23 cellular contexts compared by ENCODE assay signal in genomic region chr5:80712914-80713313, GRCh38.
"Had no signal": no experiment of that assay in that cellular context is flagged by ENCODE, and none has a peak within 500 bp of the region (broad histone marks: within the 10 kb centered on the region; RNA-seq: fewer than 3 reads in every experiment).

No MANE protein-coding gene starts in this region.

- DNase-seq: cortex of kidney; dorsolateral prefrontal cortex; effector CD4-positive, alpha-beta T cell; foreskin fibroblast; heart left ventricle; kidney; mesenchymal stem cell; mucosa of descending colon; naive B cell; spleen; stimulated activated CD4-positive, alpha-beta T cell treated with anti-CD3 and anti-CD28 coated beads, Interleukin-2, amount 100 ng/mL, for 48 hours; stimulated activated naive B cell treated with anti-CD40 and anti-IgM and Interleukin-4, amounts not matched to agents 10 μg/mL and 1 μg/mL and 100 μg/mL, for 72 hours; stomach; thyroid gland had no signal

- H3K9me3 ChIP-seq: gastroesophageal sphincter, heart left ventricle, mucosa of descending colon, neutrophil, spleen, stomach, thyroid gland, vagina had no signal

- H3K4me1 ChIP-seq: gastroesophageal sphincter, parathyroid adenoma, stomach, vagina had no signal

- ATAC-seq: esophagus mucosa; gastroesophageal sphincter; heart left ventricle; left lobe of liver; mucosa of descending colon; sciatic nerve; stimulated activated naive B cell treated with anti-CD40 and anti-IgM and Interleukin-4, amounts not matched to agents 10 μg/mL and 1 μg/mL and 100 μg/mL, for 72 hours had no signal

- H3K4me3 ChIP-seq: dorsolateral prefrontal cortex, gastroesophageal sphincter, heart left ventricle, hepatocyte, mucosa of descending colon, spleen, stomach, thyroid gland, vagina had no signal

- H3K36me3 ChIP-seq: thyroid gland had no signal

- H3K27ac ChIP-seq: dorsolateral prefrontal cortex, epithelial cell of prostate, gastroesophageal sphincter, heart left ventricle, hepatocyte, neutrophil, parathyroid adenoma, spleen, stomach, thyroid gland, vagina had no signal
